ENCODE assay signal across 28 cellular contexts in the genomic region with DNA sequence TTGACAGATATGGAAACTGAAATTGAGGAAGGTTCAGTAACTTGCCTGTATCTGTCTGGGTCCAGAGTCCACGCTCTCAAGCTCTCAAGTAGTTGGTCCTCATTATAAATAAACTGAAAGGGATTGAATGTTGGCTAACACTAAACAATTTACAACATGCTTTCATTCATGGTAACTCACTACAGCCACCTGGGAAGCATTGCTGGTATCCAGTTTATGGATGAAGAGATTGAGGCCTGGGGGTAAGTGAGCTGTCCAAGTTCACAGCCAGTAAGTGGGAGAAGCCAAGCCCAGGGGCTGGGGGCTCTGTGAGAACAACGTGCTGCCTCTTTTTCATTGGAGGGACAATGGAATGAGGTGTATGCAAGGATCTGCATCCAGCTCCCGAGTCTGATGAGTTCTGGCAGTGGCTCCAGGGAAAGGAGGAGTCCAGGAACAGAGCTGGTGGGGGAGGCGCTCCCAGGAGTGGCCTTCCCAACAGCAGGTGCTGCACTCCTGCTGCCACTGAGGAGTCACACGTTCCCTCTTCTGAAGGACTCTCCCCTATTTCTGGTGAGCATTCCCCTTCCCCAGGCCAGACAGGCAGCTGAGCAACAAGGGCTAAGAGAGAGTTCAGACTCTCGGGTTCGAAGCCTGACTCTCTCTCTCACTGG.
"Had no signal": no experiment of that assay in that cellular context is flagged by ENCODE, and none has a peak within 500 bp of the region (broad histone marks: within the 10 kb centered on the region; RNA-seq: fewer than 3 reads in every experiment).

No MANE protein-coding gene starts in this region.

- ATAC-seq: activated CD4-positive, alpha-beta T cell treated with anti-CD3 and anti-CD28 coated beads for 36 hours; activated naive CD8-positive, alpha-beta T cell treated with anti-CD3 and anti-CD28 coated beads, Interleukin-2, amount 50 U/mL, for 24 hours; sciatic nerve; stimulated activated effector memory CD8-positive, alpha-beta T cell treated with anti-CD3 and anti-CD28 coated beads, Interleukin-12 subunit alpha, Interleukin-12 subunit beta, amount 100 ng/mL, for 72 hours; stimulated activated naive CD8-positive, alpha-beta T cell treated with anti-CD3 and anti-CD28 coated beads, Interleukin-15, amount 100 ng/mL, for 72 hours had no signal

- H3K27ac ChIP-seq: epithelial cell of prostate, left ventricle myocardium inferior, ovary, thyroid gland had no signal

- H3K4me1 ChIP-seq: thyroid gland had no signal

- H3K27me3 ChIP-seq: ovary, thyroid gland had no signal

- H3K36me3 Mint-ChIP-seq: activated naive CD4-positive, alpha-beta T cell treated with anti-CD3 and anti-CD28 coated beads, Interleukin-2, amount 50 U/mL, for 24 hours; naive B cell had no signal

- H3K36me3 ChIP-seq: left ventricle myocardium inferior, ovary, thyroid gland had no signal

- H3K4me1 Mint-ChIP-seq: activated B cell treated with CpG ODN at 0.5 μM for 24 hours; activated naive CD8-positive, alpha-beta T cell treated with anti-CD3 and anti-CD28 coated beads, Interleukin-2, amount 50 U/mL, for 24 hours; endodermal cell; naive B cell had no signal

- H3K9me3 Mint-ChIP-seq: activated B cell treated with CpG ODN at 0.5 μM for 24 hours; activated naive CD4-positive, alpha-beta T cell treated with anti-CD3 and anti-CD28 coated beads, Interleukin-2, amount 50 U/mL, for 24 hours; activated naive CD8-positive, alpha-beta T cell treated with anti-CD3 and anti-CD28 coated beads, Interleukin-2, amount 50 U/mL, for 24 hours; activated T-helper 2 cell treated with anti-CD3 and anti-CD28 coated beads, Interferon-gamma antibody, Interleukin-2, Interleukin-4, amounts not matched to agents 10 μg/mL and 5 μg/mL and 100 μg/mL, durations not matched to agents 14 hours and 24 hours and 36 hours; central memory CD8-positive, alpha-beta T cell; dendritic cell treated with granulocyte-macrophage colony-stimulating factor and Interleukin-4, amounts not matched to agents 40 ng/mL and 50 ng/mL, for 4 days; endodermal cell; naive B cell; stimulated activated effector memory CD8-positive, alpha-beta T cell treated with anti-CD3 and anti-CD28 coated beads, Interleukin-12 subunit alpha, Interleukin-12 subunit beta, amount 100 ng/mL, for 72 hours; stimulated activated naive CD8-positive, alpha-beta T cell treated with anti-CD3 and anti-CD28 coated beads, Interleukin-15, amount 100 ng/mL, for 72 hours; T-helper 2 cell treated with Interferon-gamma antibody and Interleukin-4, amounts not matched to agents 5 μg/mL and 100 μg/mL, for 36 hours had no signal

- DNase-seq: activated B cell treated with CpG ODN at 0.5 μM for 24 hours; activated CD4-positive, alpha-beta T cell treated with anti-CD3 and anti-CD28 coated beads for 36 hours; activated CD4-positive, alpha-beta T cell treated with anti-CD3 and anti-CD28 coated beads, Interleukin-2, amount 50 U/mL, for 48 hours; activated naive CD8-positive, alpha-beta T cell treated with anti-CD3 and anti-CD28 coated beads, Interleukin-2, amount 50 U/mL, for 24 hours; activated T-cell treated with anti-CD3 and anti-CD28 coated beads, Interleukin-2, amount 50 U/mL, for 48 hours; amygdala; endodermal cell; glutamatergic neuron; left ventricle myocardium inferior; naive B cell; nephron progenitor cell; ovary; retina; small intestine; stimulated activated CD4-positive, alpha-beta T cell treated with anti-CD3 and anti-CD28 coated beads, Interleukin-4, amount 100 ng/mL, for 24 hours; stimulated activated naive CD8-positive, alpha-beta T cell treated with anti-CD3 and anti-CD28 coated beads, Interleukin-15, amount 100 ng/mL, for 72 hours; T-helper 1 cell; thyroid gland had no signal

- H3K4me3 ChIP-seq: left ventricle myocardium inferior, lung, ovary, thyroid gland had no signal

- H3K27ac Mint-ChIP-seq: activated B cell treated with CpG ODN at 0.5 μM for 24 hours; activated CD4-positive, alpha-beta T cell treated with anti-CD3 and anti-CD28 coated beads for 36 hours; activated naive CD4-positive, alpha-beta T cell treated with anti-CD3 and anti-CD28 coated beads, Interleukin-2, amount 50 U/mL, for 24 hours; activated naive CD8-positive, alpha-beta T cell treated with anti-CD3 and anti-CD28 coated beads, Interleukin-2, amount 50 U/mL, for 24 hours; activated T-helper 2 cell treated with anti-CD3 and anti-CD28 coated beads, Interferon-gamma antibody, Interleukin-2, Interleukin-4, amounts not matched to agents 10 μg/mL and 5 μg/mL and 100 μg/mL, durations not matched to agents 14 hours and 24 hours and 36 hours; dendritic cell treated with granulocyte-macrophage colony-stimulating factor and Interleukin-4, amounts not matched to agents 40 ng/mL and 50 ng/mL, for 4 days; endodermal cell; naive B cell; nephron progenitor cell; progenitor cell of endocrine pancreas; stimulated activated effector memory CD8-positive, alpha-beta T cell treated with anti-CD3 and anti-CD28 coated beads, Interleukin-12 subunit alpha, Interleukin-12 subunit beta, amount 100 ng/mL, for 72 hours; stimulated activated naive CD8-positive, alpha-beta T cell treated with anti-CD3 and anti-CD28 coated beads, Interleukin-15, amount 100 ng/mL, for 72 hours; T-helper 2 cell treated with Interferon-gamma antibody and Interleukin-4, amounts not matched to agents 5 μg/mL and 100 μg/mL, for 36 hours had no signal

- H3K4me3 Mint-ChIP-seq: activated B cell treated with CpG ODN at 0.5 μM for 24 hours; activated CD4-positive, alpha-beta T cell treated with anti-CD3 and anti-CD28 coated beads for 36 hours; activated naive CD4-positive, alpha-beta T cell treated with anti-CD3 and anti-CD28 coated beads, Interleukin-2, amount 50 U/mL, for 24 hours; activated naive CD8-positive, alpha-beta T cell treated with anti-CD3 and anti-CD28 coated beads, Interleukin-2, amount 50 U/mL, for 24 hours; central memory CD8-positive, alpha-beta T cell; dendritic cell treated with granulocyte-macrophage colony-stimulating factor and Interleukin-4, amounts not matched to agents 40 ng/mL and 50 ng/mL, for 4 days; endodermal cell; naive B cell; nephron progenitor cell; stimulated activated effector memory CD8-positive, alpha-beta T cell treated with anti-CD3 and anti-CD28 coated beads, Interleukin-12 subunit alpha, Interleukin-12 subunit beta, amount 100 ng/mL, for 72 hours; stimulated activated naive CD8-positive, alpha-beta T cell treated with anti-CD3 and anti-CD28 coated beads, Interleukin-15, amount 100 ng/mL, for 72 hours; T-helper 2 cell treated with Interferon-gamma antibody and Interleukin-4, amounts not matched to agents 5 μg/mL and 100 μg/mL, for 36 hours had no signal

- H3K9me3 ChIP-seq: left ventricle myocardium inferior, ovary, thyroid gland had no signal
